In genomic region chr2:30149513-30149912, GRCh38 we compare ENCODE assay signal across 10 cellular contexts. TPM values are rescaled to one million over a fixed set of nuclear protein-coding genes. Genes with fewer than 3 reads are reported as not detected.
A peak's percentile ranks its signal among the peaks of the same experiment; 100 is the strongest.
DNase-seq lines count a peak whose midpoint lies in the region; ATAC-seq and TF ChIP-seq lines count a peak whose summit lies in the region.
"Had no signal": no experiment of that assay in that cellular context is flagged by ENCODE, and none has a peak within 500 bp of the region (broad histone marks: within the 10 kb centered on the region; RNA-seq: fewer than 3 reads in every experiment).

No MANE protein-coding gene starts in this region.

- TF ChIP-seq CTCF in PC-3 (conservative IDR thresholded peaks at IDR 0.05; ENCODE audit: low read depth, low read length) = no peak
- TF ChIP-seq CTCF in fibroblast of villous mesenchyme (IDR thresholded peaks at IDR 0.05; ENCODE audit: insufficient read depth, low read depth, low read length) = no peak
- TF ChIP-seq CTCF in spleen (IDR thresholded peaks at IDR 0.05 in 8 of 11, conservative IDR thresholded peaks at IDR 0.05 in 3 of 11) = no peak
- no peak for TF ChIP-seq CTCF in heart right ventricle (IDR thresholded peaks at IDR 0.05)

- no peaks in the 10 kb centered on the region for H3K9me3 ChIP-seq in PC-3 (ENCODE audit: low read length)
- H3K9me3 ChIP-seq in spleen = no peaks in the 10 kb centered on the region
- H3K9me3 ChIP-seq in heart right ventricle = no peaks in the 10 kb centered on the region

- CTCF ChIA-PET in activated CD4-positive, alpha-beta memory T cell treated with anti-CD3 and anti-CD28 coated beads for 36 hours (lab: Charles Lee) = interaction anchor here (0.7 to 7.2 kb wide), 8 partner anchors 11 to 562 kb away, joined by 3 to 102 read pairs (median 7); no protein-coding TSS in a partner anchor
- CTCF ChIA-PET in activated CD4-positive, alpha-beta memory T cell treated with anti-CD3 and anti-CD28 coated beads, Interleukin-2, amount 10 ng/mL, durations not matched to agents 7 days and 5 days (lab: Charles Lee) = interaction anchor here (2.2 to 7.0 kb wide), 4 partner anchors 9 to 562 kb away, joined by 9 to 80 read pairs (median 16); no protein-coding TSS in a partner anchor
- CTCF ChIA-PET in PC-3 (lab: Charles Lee) = no interaction called here

- peaks cover 11% of the 10 kb centered on the region for H3K36me3 Mint-ChIP-seq in activated CD4-positive, alpha-beta memory T cell treated with anti-CD3 and anti-CD28 coated beads for 36 hours
- H3K36me3 Mint-ChIP-seq in activated CD4-positive, alpha-beta memory T cell treated with anti-CD3 and anti-CD28 coated beads, Interleukin-2, amount 10 ng/mL, durations not matched to agents 7 days and 5 days (ENCODE audit: low read depth) = peaks cover 28% of the 10 kb centered on the region

- POLR2A ChIA-PET in activated CD4-positive, alpha-beta memory T cell treated with anti-CD3 and anti-CD28 coated beads for 36 hours (lab: Charles Lee) = interaction anchor here (0.9 to 5.3 kb wide), 3 partner anchors 10 to 273 kb away, joined by 4 to 43 read pairs (median 5); partner anchors contain the start of gene LBH
- POLR2A ChIA-PET in activated CD4-positive, alpha-beta memory T cell treated with anti-CD3 and anti-CD28 coated beads, Interleukin-2, amount 10 ng/mL, durations not matched to agents 7 days and 5 days (lab: Charles Lee) = interaction anchor here (0.9 to 7.0 kb wide), 4 partner anchors 8 to 563 kb away, joined by 3 to 53 read pairs (median 8); partner anchors contain the start of gene LBH
- POLR2A ChIA-PET in PC-3 (lab: Charles Lee; ENCODE audit: unreplicated experiment) = no interaction called here

- H3K4me3 Mint-ChIP-seq in activated CD4-positive, alpha-beta memory T cell treated with anti-CD3 and anti-CD28 coated beads for 36 hours = peak overlapping the region; percentile 46
- no peak overlapping the region for H3K4me3 Mint-ChIP-seq in activated CD4-positive, alpha-beta memory T cell treated with anti-CD3 and anti-CD28 coated beads, Interleukin-2, amount 10 ng/mL, durations not matched to agents 7 days and 5 days

- intact Hi-C loops in activated CD4-positive, alpha-beta memory T cell treated with anti-CD3 and anti-CD28 coated beads for 36 hours (cut with micrococcal nuclease) = loop anchor here (5.0 to 10.0 kb wide), 7 partner anchors 298 to 1757 kb away; partner anchors contain the start of genes CLIP4, FOSL2 and LCLAT1
- intact Hi-C loops in PC-3 (cut with micrococcal nuclease) (no loop called here), spleen (cut with DNase I; ENCODE audit: low total_unique reads) (no loop called here), heart right ventricle (cut with DNase I) (loop anchor here in 1 of 10 donors (10.0 kb wide), 1 partner anchor 1085 kb away; the partner anchor contains the start of gene EHD3)

- no peaks in the 10 kb centered on the region for H3F3A ChIP-seq in PC-3 (ENCODE audit: low read length, unreplicated experiment)

- H3K36me3 ChIP-seq in PC-3 (ENCODE audit: low read depth, low read length) (no peaks in the 10 kb centered on the region), spleen (peaks cover 0 to 54% (median 6%) of the 10 kb centered on the region in 6 donors), heart right ventricle (peaks cover 0 to 59% (median 5%) of the 10 kb centered on the region in 9 donors)

- no peak overlapping the region for H3K27ac ChIP-seq in PC-3 (ENCODE audit: low read length)
- H3K27ac ChIP-seq in spleen = peak overlapping the region in 6 of 8 donors; percentile 7 to 100 (median 100)
- H3K27ac ChIP-seq in heart right ventricle = peak overlapping the region in 4 of 10 donors; percentile 3 to 39 (median 11)

- no peak for TF ChIP-seq POLR2A in spleen (IDR thresholded peaks at IDR 0.05)

- peak; percentile 37 for DNase-seq in activated CD4-positive, alpha-beta memory T cell treated with anti-CD3 and anti-CD28 coated beads for 36 hours
- DNase-seq in activated CD4-positive, alpha-beta memory T cell treated with anti-CD3 and anti-CD28 coated beads, Interleukin-2, amount 10 ng/mL, durations not matched to agents 7 days and 5 days = no peak
- peak; percentile 19 for DNase-seq in PC-3
- DNase-seq in fibroblast of villous mesenchyme (ENCODE audit: low read depth) = peak; percentile 46
- no peak for DNase-seq in spleen
- no peak for DNase-seq in heart right ventricle
- DNase-seq: kidney glomerular epithelial cell, SHP77 had no signal

- peak overlapping the region; percentile 52 for H3K27ac Mint-ChIP-seq in activated CD4-positive, alpha-beta memory T cell treated with anti-CD3 and anti-CD28 coated beads for 36 hours
- no peak overlapping the region for H3K27ac Mint-ChIP-seq in activated CD4-positive, alpha-beta memory T cell treated with anti-CD3 and anti-CD28 coated beads, Interleukin-2, amount 10 ng/mL, durations not matched to agents 7 days and 5 days

- peaks cover 11% of the 10 kb centered on the region; the same call in 1 of the 2 replicates for H3K79me2 ChIP-seq in PC-3 (ENCODE audit: low read length)

- peaks cover 63% of the 10 kb centered on the region for H3K4me1 Mint-ChIP-seq in activated CD4-positive, alpha-beta memory T cell treated with anti-CD3 and anti-CD28 coated beads for 36 hours (ENCODE audit: low read depth)
- peaks cover 40% of the 10 kb centered on the region for H3K4me1 Mint-ChIP-seq in activated CD4-positive, alpha-beta memory T cell treated with anti-CD3 and anti-CD28 coated beads, Interleukin-2, amount 10 ng/mL, durations not matched to agents 7 days and 5 days

- H2AFZ ChIP-seq in PC-3 (ENCODE audit: low read length) = no peak overlapping the region

- no peaks in the 10 kb centered on the region for H4K20me1 ChIP-seq in PC-3 (ENCODE audit: low read length)

- H3K27me3 ChIP-seq in PC-3 (ENCODE audit: low read length) (no peaks in the 10 kb centered on the region), spleen (replicated peaks in 1 of 7) (no peaks in the 10 kb centered on the region), heart right ventricle (no peaks in the 10 kb centered on the region)

- BruUV-seq in PC-3 (replicated peaks; lab: Mats Ljungman, UMichigan) = no TSS peak

- no peak overlapping the region for H3K9ac ChIP-seq in PC-3 (ENCODE audit: low read length)

- ATAC-seq in PC-3 (no peak), HG03196 (IDR thresholded peaks at IDR 0.05; ENCODE audit: unreplicated experiment) (no peak), heart right ventricle (no peak), GM21423 (IDR thresholded peaks at IDR 0.05; ENCODE audit: unreplicated experiment) (no peak)

- no peaks in the 10 kb centered on the region for H3K9me3 Mint-ChIP-seq in activated CD4-positive, alpha-beta memory T cell treated with anti-CD3 and anti-CD28 coated beads for 36 hours
- H3K9me3 Mint-ChIP-seq in activated CD4-positive, alpha-beta memory T cell treated with anti-CD3 and anti-CD28 coated beads, Interleukin-2, amount 10 ng/mL, durations not matched to agents 7 days and 5 days = no peaks in the 10 kb centered on the region

- H3K4me3 ChIP-seq in PC-3 (ENCODE audit: low read length) = no peak overlapping the region; the same call in 1 of the 2 replicates
- H3K4me3 ChIP-seq in fibroblast of villous mesenchyme (ENCODE audit: low read depth, low read length) = no peak overlapping the region
- H3K4me3 ChIP-seq in spleen = peak overlapping the region in 3 of 8 donors; percentile 0 to 89 (median 6)
- H3K4me3 ChIP-seq in heart right ventricle = peak overlapping the region in 1 of 10 donors; percentile 1

- H3K4me1 ChIP-seq in PC-3 (ENCODE audit: insufficient read depth, low read length) (peaks cover 37% of the 10 kb centered on the region), spleen (peaks cover 31 to 82% (median 62%) of the 10 kb centered on the region in 6 donors), heart right ventricle (peaks cover 11 to 67% (median 49%) of the 10 kb centered on the region in 9 donors)

- no peaks in the 10 kb centered on the region for H3K9me2 ChIP-seq in PC-3 (replicated peaks; ENCODE audit: low read length)

- no peaks in the 10 kb centered on the region for H3K27me3 Mint-ChIP-seq in activated CD4-positive, alpha-beta memory T cell treated with anti-CD3 and anti-CD28 coated beads for 36 hours
- H3K27me3 Mint-ChIP-seq in activated CD4-positive, alpha-beta memory T cell treated with anti-CD3 and anti-CD28 coated beads, Interleukin-2, amount 10 ng/mL, durations not matched to agents 7 days and 5 days = no peaks in the 10 kb centered on the region

- 31 to 38% (median 35%) methylated on average over 6 of the region's 6 CpGs for WGBS in spleen, 5 donors
- WGBS in heart right ventricle, 2 donors = 30 to 31% methylated on average over 6 of the region's 6 CpGs

- peak overlapping the region; percentile 94 for H3K4me2 ChIP-seq in PC-3 (ENCODE audit: low read length)

RNA-seq across cellular contexts. Expression of gene YPEL5, which starts 2.7 kb away (rescaled TPM):
- total RNA-seq in activated CD4-positive, alpha-beta memory T cell treated with anti-CD3 and anti-CD28 coated beads for 36 hours = 10 to 100 TPM; 43.3 to 43.4 TPM
- total RNA-seq in activated CD4-positive, alpha-beta memory T cell treated with anti-CD3 and anti-CD28 coated beads, Interleukin-2, amount 10 ng/mL, durations not matched to agents 7 days and 5 days = 10 to 100 TPM; 51.2 to 52.9 TPM
- total RNA-seq in PC-3 (2014; rRNA removed) (29.9 TPM in 2 replicates), fibroblast of villous mesenchyme (61.2 and 66.1 TPM in 2 replicates), spleen (100 to 1,000 TPM in 3 of 7 donors, 10 to 100 TPM in 4; 84.9 to 139 (median 96.6) TPM), heart right ventricle (10 to 100 TPM; 52.0 to 88.8 (median 73.8) TPM)
- polyA plus RNA-seq in spleen (10 to 100 TPM; 68.2 to 86.0 (median 73.1) TPM), heart right ventricle (10 to 100 TPM; 35.5 to 38.3 TPM)

Comparison
In these comparisons a context has a peak if more than half of its experiments do, and no peak if none do; other contexts are left out.
1. DNase-seq: peak in activated CD4-positive, alpha-beta memory T cell treated with anti-CD3 and anti-CD28 coated beads for 36 hours (single experiment), PC-3 (single experiment) and fibroblast of villous mesenchyme (single experiment); none in activated CD4-positive, alpha-beta memory T cell treated with anti-CD3 and anti-CD28 coated beads, Interleukin-2, amount 10 ng/mL, durations not matched to agents 7 days and 5 days (single experiment), spleen (single experiment) and heart right ventricle (0 of 2).